In the genomic region with DNA sequence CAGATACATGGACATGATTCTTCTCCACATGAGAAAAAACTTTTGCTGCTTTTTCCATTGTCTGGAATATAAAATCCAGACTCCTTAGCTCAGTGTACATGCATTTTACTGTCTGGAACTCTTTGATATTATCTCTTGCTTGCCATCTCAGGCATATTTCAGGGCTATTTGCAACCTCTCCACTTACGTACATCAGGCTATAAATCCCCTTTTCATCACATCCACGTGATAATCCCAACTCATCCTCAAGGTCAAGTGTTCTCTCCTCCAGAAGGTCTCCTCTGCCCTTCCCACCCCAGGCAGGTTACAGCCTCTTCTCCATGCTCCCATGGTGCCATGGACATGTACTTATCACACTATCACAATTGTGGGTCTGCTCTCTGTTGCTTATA, we compare ENCODE assay signal across 15 cellular contexts.
"Had no signal": no experiment of that assay in that cellular context is flagged by ENCODE, and none has a peak within 500 bp of the region (broad histone marks: within the 10 kb centered on the region; RNA-seq: fewer than 3 reads in every experiment).

No MANE protein-coding gene starts in this region.

- FAIRE-seq: small intestine had no signal

- DNase-seq: activated CD4-positive, alpha-beta T cell treated with anti-CD3 and anti-CD28 coated beads, Interleukin-2, amount 50 U/mL, for 48 hours; activated CD4-positive, CD25-positive, alpha-beta regulatory T cell treated with anti-CD3 and anti-CD28 coated beads, Interleukin-2, amount 50 U/mL, for 72 hours; activated CD8-positive, alpha-beta memory T cell treated with anti-CD3 and anti-CD28 coated beads, Interleukin-2, amount 10 ng/mL, durations not matched to agents 7 days and 5 days; activated effector memory CD4-positive, alpha-beta T cell treated with anti-CD3 and anti-CD28 coated beads, Interleukin-2, amount 50 U/mL, for 16 hours; activated T-cell treated with anti-CD3 and anti-CD28 coated beads, Interleukin-2, amount 50 U/mL, for 4 hours; amygdala; cerebellar nuclear complex; dermis blood vessel endothelial cell; immature natural killer cell; left colon; nucleus accumbens; small intestine; T-helper 2 cell; thyroid gland had no signal

- H3K4me1 ChIP-seq: thyroid gland had no signal

- H3K9me3 ChIP-seq: thyroid gland had no signal

- H3K36me3 ChIP-seq: thyroid gland had no signal

- H3K4me3 ChIP-seq: thyroid gland had no signal

- H3K27me3 ChIP-seq: foreskin keratinocyte, thyroid gland had no signal

- H3K27ac ChIP-seq: foreskin keratinocyte, thyroid gland had no signal
